In the genomic region with DNA sequence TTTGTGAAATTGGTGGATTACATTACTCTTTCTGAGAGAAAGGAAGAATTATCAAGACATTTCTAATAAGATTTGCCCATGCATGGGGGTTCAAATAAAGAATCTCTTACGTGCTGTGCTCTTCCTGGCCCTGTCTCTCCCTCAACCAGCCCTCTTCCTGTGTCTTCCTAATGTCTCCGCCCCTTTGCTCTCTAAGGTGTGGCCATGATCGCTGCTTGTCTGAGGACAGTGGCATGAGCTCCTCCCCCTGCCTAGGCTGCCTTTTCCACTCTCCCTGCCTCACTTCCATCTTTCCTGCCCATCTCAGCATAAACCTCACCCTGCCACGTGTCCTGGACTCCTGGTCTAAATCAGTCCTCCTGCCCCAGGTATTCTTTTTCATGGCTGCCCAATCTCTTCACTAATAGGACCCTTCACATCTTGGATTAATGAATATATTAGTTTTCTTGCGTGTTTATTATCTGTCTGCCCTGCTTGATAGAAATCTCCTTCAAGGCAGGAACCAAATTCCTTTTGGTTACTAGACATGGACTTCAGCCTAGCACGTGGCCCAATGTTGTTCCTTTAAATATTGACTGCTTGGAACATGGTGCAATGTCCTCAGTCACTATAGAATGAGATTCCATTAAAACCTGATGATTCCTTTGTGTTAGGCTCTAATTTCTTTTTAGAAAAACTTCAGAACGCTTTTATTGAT, we compare ENCODE assay signal across 19 cellular contexts.
DNase-seq lines count a peak whose midpoint lies in the region; ATAC-seq, FAIRE-seq and TF ChIP-seq lines count a peak whose summit lies in the region.
"Had no signal": no experiment of that assay in that cellular context is flagged by ENCODE, and none has a peak within 500 bp of the region (broad histone marks: within the 10 kb centered on the region; RNA-seq: fewer than 3 reads in every experiment).

No MANE protein-coding gene starts in this region.

- H2AFZ ChIP-seq in H1 (ENCODE audit: low read length) = peak overlapping the region; percentile 87; the same call in 1 of the 2 replicates

- no peak overlapping the region for H2BK20ac ChIP-seq in H1 (ENCODE audit: low read length)

- H3K9ac ChIP-seq in H1 (replicated peaks in 1 of 4; ENCODE audit: extremely low read depth in 1 of 4, low read depth in 3 of 4, low read length in 3 of 4) = no peak overlapping the region

- H3K27ac ChIP-seq in H1 (ENCODE audit: low read depth, low read length) = no peak overlapping the region
- H3K27ac ChIP-seq in CD8-positive, alpha-beta memory T cell (ENCODE audit: low read depth, low read length) = no peak overlapping the region
- H3K27ac ChIP-seq: ovary, SK-N-MC had no signal

- in situ Hi-C loops in GM13976 (cut with MboI; ENCODE audit: low sequenced_read_pairs, unreplicated experiment) = no loop called here

- H3K4me3 ChIP-seq in H1 (ENCODE audit: extremely low read depth in 1 of 4, insufficient read depth in 2 of 4, low read depth in 3 of 4, low read length in 4 of 4) = no peak overlapping the region
- no peak overlapping the region for H3K4me3 ChIP-seq in CD8-positive, alpha-beta memory T cell (ENCODE audit: low read length)
- H3K4me3 ChIP-seq: ovary, SK-N-MC had no signal

- H4K8ac ChIP-seq in H1 (ENCODE audit: extremely low read depth, insufficient read depth, low read length) = peak overlapping the region; percentile 18; the same call in 1 of the 2 replicates

- no peaks in the 10 kb centered on the region for H3K27me3 Mint-ChIP-seq in activated naive CD8-positive, alpha-beta T cell treated with anti-CD3 and anti-CD28 coated beads, Interleukin-2, amount 50 U/mL, for 24 hours
- H3K27me3 Mint-ChIP-seq in CD8-positive, alpha-beta memory T cell = peaks cover 0 to 1% of the 10 kb centered on the region in 2 donors
- H3K27me3 Mint-ChIP-seq: activated CD4-positive, alpha-beta memory T cell treated with anti-CD3 and anti-CD28 coated beads for 36 hours; activated naive CD8-positive, alpha-beta T cell treated with anti-CD3 and anti-CD28 coated beads, Interleukin-2, amount 10 ng/mL, durations not matched to agents 7 days and 5 days; B cell had no signal

- no peak for TF ChIP-seq EP300 in H1 (IDR thresholded peaks at IDR 0.05; ENCODE audit: borderline replicate concordance in 1 of 2, low read depth in 2 of 2, low read length in 2 of 2)

- no peaks in the 10 kb centered on the region for H3K9me3 Mint-ChIP-seq in activated naive CD8-positive, alpha-beta T cell treated with anti-CD3 and anti-CD28 coated beads, Interleukin-2, amount 50 U/mL, for 24 hours
- H3K9me3 Mint-ChIP-seq in CD8-positive, alpha-beta memory T cell = peaks cover 0 to 6% (median 2%) of the 10 kb centered on the region in 5 donors
- H3K9me3 Mint-ChIP-seq: activated CD4-positive, alpha-beta memory T cell treated with anti-CD3 and anti-CD28 coated beads for 36 hours; activated naive CD8-positive, alpha-beta T cell treated with anti-CD3 and anti-CD28 coated beads, Interleukin-2, amount 10 ng/mL, durations not matched to agents 7 days and 5 days had no signal

- H2BK5ac ChIP-seq in H1 (ENCODE audit: low read depth, low read length) = no peak overlapping the region

- H4K20me1 ChIP-seq in H1 (replicated peaks in 1 of 2; ENCODE audit: control insufficient read depth in 1 of 2, insufficient read depth in 2 of 2, low read length in 2 of 2) = no peaks in the 10 kb centered on the region

- H3K9me3 ChIP-seq in H1 (ENCODE audit: insufficient read depth in 2 of 2, low read depth in 1 of 2, low read length in 1 of 2) = no peaks in the 10 kb centered on the region
- no peaks in the 10 kb centered on the region for H3K9me3 ChIP-seq in CD8-positive, alpha-beta memory T cell (ENCODE audit: low read length)
- H3K9me3 ChIP-seq: ovary had no signal

- no peak overlapping the region for H2BK15ac ChIP-seq in H1 (ENCODE audit: low read length)

- H3K4ac ChIP-seq in H1 (replicated peaks; ENCODE audit: insufficient read length, low read depth, low read length) = no peak overlapping the region

- DNase-seq in COR-L47 (lab: John Stamatoyannopoulos, UW) (peak; percentile 31), ELR (ENCODE audit: low read depth) (peak; percentile 15), NCI-H226 (peak; percentile 10), H1 (ENCODE audit: low read depth in 1 of 2, low spot score in 2 of 2) (no peak), GM13976 (ENCODE audit: low spot score) (no peak), NCI-H446 treated with DMSO at 0.1 percent for 48 hours (lab: John Stamatoyannopoulos, UW) (no peak)
- DNase-seq in activated naive CD8-positive, alpha-beta T cell treated with anti-CD3 and anti-CD28 coated beads, Interleukin-2, amount 50 U/mL, for 24 hours = no peak
- no peak for DNase-seq in CD8-positive, alpha-beta memory T cell
- DNase-seq: activated CD4-positive, alpha-beta memory T cell treated with anti-CD3 and anti-CD28 coated beads for 36 hours; activated naive CD8-positive, alpha-beta T cell treated with anti-CD3 and anti-CD28 coated beads, Interleukin-2, amount 10 ng/mL, durations not matched to agents 7 days and 5 days; activated T-cell treated with anti-CD3 and anti-CD28 coated beads, Interleukin-2, amount 50 U/mL, for 72 hours; effector memory CD4-positive, alpha-beta T cell; ovary had no signal

- no peaks in the 10 kb centered on the region for H3K27me3 ChIP-seq in H1 (replicated peaks in 1 of 4; ENCODE audit: control insufficient read depth in 3 of 4, extremely low read depth in 1 of 4, insufficient read depth in 3 of 4, low read length in 3 of 4)
- no peaks in the 10 kb centered on the region for H3K27me3 ChIP-seq in CD8-positive, alpha-beta memory T cell (ENCODE audit: insufficient read depth, low read length, poor library complexity, severe bottlenecking)
- H3K27me3 ChIP-seq: ovary had no signal

- H3K36me3 ChIP-seq in H1 (ENCODE audit: control insufficient read depth in 2 of 4, insufficient read depth in 4 of 4, low read length in 3 of 4) = no peaks in the 10 kb centered on the region
- no peaks in the 10 kb centered on the region for H3K36me3 ChIP-seq in CD8-positive, alpha-beta memory T cell (ENCODE audit: insufficient read depth, low read length)
- H3K36me3 ChIP-seq: ovary had no signal

- no peak overlapping the region for H3K14ac ChIP-seq in H1 (ENCODE audit: insufficient read length)

- H3K4me1 ChIP-seq in H1 (replicated peaks in 1 of 4; ENCODE audit: control insufficient read depth in 3 of 4, insufficient read depth in 4 of 4, low read length in 3 of 4) = no peaks in the 10 kb centered on the region
- no peaks in the 10 kb centered on the region for H3K4me1 ChIP-seq in CD8-positive, alpha-beta memory T cell (ENCODE audit: insufficient read depth, low read length)

- CTCF ChIA-PET in H1 (lab: Charles Lee; ENCODE audit: partially characterized antibody) = no interaction called here
- CTCF ChIA-PET in CD8-positive, alpha-beta memory T cell (lab: Charles Lee) = no interaction called here

- ATAC-seq in activated naive CD8-positive, alpha-beta T cell treated with anti-CD3 and anti-CD28 coated beads, Interleukin-2, amount 50 U/mL, for 24 hours = no peak
- ATAC-seq: activated T-cell treated with anti-CD3 and anti-CD28 coated beads, Interleukin-2, amount 50 U/mL, for 72 hours; left lobe of liver had no signal

- POLR2A ChIA-PET in H1 (lab: Charles Lee; ENCODE audit: partially characterized antibody) = no interaction called here
- POLR2A ChIA-PET in CD8-positive, alpha-beta memory T cell (lab: Charles Lee) = no interaction called here

- H3K79me1 ChIP-seq in H1 (ENCODE audit: low read depth, low read length) = no peaks in the 10 kb centered on the region

- H3K36me3 Mint-ChIP-seq in activated naive CD8-positive, alpha-beta T cell treated with anti-CD3 and anti-CD28 coated beads, Interleukin-2, amount 50 U/mL, for 24 hours (ENCODE audit: low read depth) = no peaks in the 10 kb centered on the region
- no peaks in the 10 kb centered on the region for H3K36me3 Mint-ChIP-seq in CD8-positive, alpha-beta memory T cell
- H3K36me3 Mint-ChIP-seq: activated CD4-positive, alpha-beta memory T cell treated with anti-CD3 and anti-CD28 coated beads for 36 hours; activated naive CD8-positive, alpha-beta T cell treated with anti-CD3 and anti-CD28 coated beads, Interleukin-2, amount 10 ng/mL, durations not matched to agents 7 days and 5 days had no signal

- no peak overlapping the region for H3K4me3 Mint-ChIP-seq in activated naive CD8-positive, alpha-beta T cell treated with anti-CD3 and anti-CD28 coated beads, Interleukin-2, amount 50 U/mL, for 24 hours
- no peak overlapping the region for H3K4me3 Mint-ChIP-seq in CD8-positive, alpha-beta memory T cell
- H3K4me3 Mint-ChIP-seq: activated CD4-positive, alpha-beta memory T cell treated with anti-CD3 and anti-CD28 coated beads for 36 hours; activated naive CD8-positive, alpha-beta T cell treated with anti-CD3 and anti-CD28 coated beads, Interleukin-2, amount 10 ng/mL, durations not matched to agents 7 days and 5 days; activated T-cell treated with anti-CD3 and anti-CD28 coated beads, Interleukin-2, amount 50 U/mL, for 72 hours; B cell had no signal

- no peak for TF ChIP-seq POLR2A in H1 (IDR thresholded peaks at IDR 0.05; ENCODE audit: control extremely low read depth in 1 of 2, low read depth in 2 of 2, low read length in 2 of 2)

- no peaks in the 10 kb centered on the region for H3K23me2 ChIP-seq in H1 (ENCODE audit: low read depth, low read length)

- no peak overlapping the region for H2AK5ac ChIP-seq in H1 (ENCODE audit: low read depth, low read length)

- H3K27ac Mint-ChIP-seq in activated naive CD8-positive, alpha-beta T cell treated with anti-CD3 and anti-CD28 coated beads, Interleukin-2, amount 50 U/mL, for 24 hours = no peak overlapping the region
- no peak overlapping the region for H3K27ac Mint-ChIP-seq in CD8-positive, alpha-beta memory T cell
- H3K27ac Mint-ChIP-seq: activated CD4-positive, alpha-beta memory T cell treated with anti-CD3 and anti-CD28 coated beads for 36 hours; activated naive CD8-positive, alpha-beta T cell treated with anti-CD3 and anti-CD28 coated beads, Interleukin-2, amount 10 ng/mL, durations not matched to agents 7 days and 5 days; activated T-cell treated with anti-CD3 and anti-CD28 coated beads, Interleukin-2, amount 50 U/mL, for 72 hours; B cell had no signal

- H3K4me1 Mint-ChIP-seq in activated naive CD8-positive, alpha-beta T cell treated with anti-CD3 and anti-CD28 coated beads, Interleukin-2, amount 50 U/mL, for 24 hours = no peaks in the 10 kb centered on the region
- no peaks in the 10 kb centered on the region for H3K4me1 Mint-ChIP-seq in CD8-positive, alpha-beta memory T cell
- H3K4me1 Mint-ChIP-seq: activated naive CD8-positive, alpha-beta T cell treated with anti-CD3 and anti-CD28 coated beads, Interleukin-2, amount 10 ng/mL, durations not matched to agents 7 days and 5 days; B cell had no signal

- no peak overlapping the region for H3K4me2 ChIP-seq in H1 (ENCODE audit: insufficient read depth in 1 of 2, low read depth in 2 of 2, low read length in 2 of 2)

- no peak overlapping the region for H3K18ac ChIP-seq in H1 (ENCODE audit: extremely low read depth, low read length)

- no peak overlapping the region for H3K56ac ChIP-seq in H1 (replicated peaks; ENCODE audit: insufficient read length, low read depth, low read length)

- TF ChIP-seq CTCF in H1 (IDR thresholded peaks at IDR 0.05; ENCODE audit: control extremely low read depth in 1 of 3, insufficient read depth in 1 of 3, low read depth in 1 of 3, low read length in 3 of 3) (no peak), GM13976 (IDR thresholded peaks at IDR 0.05; ENCODE audit: borderline replicate concordance, control extremely low read depth, extremely low read depth, insufficient read depth, missing control alignments) (no peak)

- no peak overlapping the region for H2BK12ac ChIP-seq in H1 (ENCODE audit: low read depth, low read length)

- H3K23ac ChIP-seq in H1 (ENCODE audit: insufficient read length) = no peak overlapping the region

- H3K79me2 ChIP-seq in H1 (ENCODE audit: control insufficient read depth in 1 of 2, insufficient read depth in 2 of 2, low read length in 2 of 2) = no peaks in the 10 kb centered on the region

- FAIRE-seq in H1 (lab: Jason Lieb, UNC) = peak; percentile 95
- FAIRE-seq: bronchial epithelial cell, G401.6, TTC549 had no signal

- TF ChIP-seq RAD21 in H1 (IDR thresholded peaks at IDR 0.05 in 1 of 2, conservative IDR thresholded peaks at IDR 0.05 in 1 of 2; ENCODE audit: low read depth in 2 of 2, low read length in 2 of 2) = no peak

- 70% methylated on average over 7 of the region's 7 CpGs; no CpG with 5 or more reads in 1 of the 2 experiments for WGBS in H1 (ENCODE audit: extremely low coverage in 1 of 2, insufficient coverage in 1 of 2, insufficient read length in 1 of 2, insufficient replicate concordance in 2 of 2, low coverage in 1 of 2, low lambda C conversion rate in 2 of 2, missing lambda C conversion rate in 1 of 2), 2 experiments

- H4K91ac ChIP-seq in H1 (replicated peaks; ENCODE audit: insufficient read length, low read length) = no peak overlapping the region

- no peak overlapping the region for H4K5ac ChIP-seq in H1 (ENCODE audit: insufficient read length, low read depth, low read length)

- H2BK120ac ChIP-seq in H1 (replicated peaks; ENCODE audit: low read depth, low read length) = no peak overlapping the region

Comparison
In these comparisons a context has a peak if more than half of its experiments do, and no peak if none do; other contexts are left out.
1. DNase-seq: peak in COR-L47 (single experiment), ELR (single experiment) and NCI-H226 (single experiment); none in H1 (0 of 2), GM13976 (single experiment), NCI-H446 treated with DMSO at 0.1 percent for 48 hours (single experiment), activated naive CD8-positive, alpha-beta T cell treated with anti-CD3 and anti-CD28 coated beads, Interleukin-2, amount 50 U/mL, for 24 hours (single experiment) and CD8-positive, alpha-beta memory T cell (0 of 5).